Comparison of ENCODE assay signal across 8 cellular contexts in genomic region chr6:5997420-5998093, GRCh38. TPM values are rescaled to one million over a fixed set of nuclear protein-coding genes. Genes with fewer than 3 reads are reported as not detected.
DNase-seq lines count a peak whose midpoint lies in the region; ATAC-seq and TF ChIP-seq lines count a peak whose summit lies in the region.

No MANE protein-coding gene starts in this region.

- no peak overlapping the region for H3K14ac ChIP-seq in H9 (ENCODE audit: insufficient read depth, low read length)

- H3K4ac ChIP-seq in H9 (ENCODE audit: low read depth, low read length) = no peak overlapping the region

- H4K8ac ChIP-seq in H9 (replicated peaks; ENCODE audit: insufficient read length, low read depth, low read length) = no peak overlapping the region

- H3K4me3 ChIP-seq in AG04450 (ENCODE audit: low read depth, low read length) (peak overlapping the region; percentile 76), left ventricle myocardium inferior (peak overlapping the region; percentile 74), gastrocnemius medialis (peak overlapping the region; percentile 61 to 76 (median 64))

- ATAC-seq in activated B cell treated with CpG ODN at 0.5 μM for 24 hours (ENCODE audit: low read depth) = peak; percentile 44
- ATAC-seq in gastrocnemius medialis = no peak

- H3K27ac Mint-ChIP-seq in H9 (peak overlapping the region in 1 of 3 experiments; percentile 11; a peak in 1 of 7 replicates), activated B cell treated with CpG ODN at 0.5 μM for 24 hours (peak overlapping the region; percentile 41)

- TF ChIP-seq POLR2A in gastrocnemius medialis (IDR thresholded peaks at IDR 0.05) = no peak

- peak overlapping the region; percentile 62 to 85 for H3K4me3 Mint-ChIP-seq in H9
- H3K4me3 Mint-ChIP-seq in activated B cell treated with CpG ODN at 0.5 μM for 24 hours = peak overlapping the region; percentile 83

- CTCF ChIA-PET in AG04450 (lab: Charles Lee) = interaction anchor here (2.2 kb wide), 1 partner anchor 526 kb away, joined by 8 read pairs; no protein-coding TSS in a partner anchor
- CTCF ChIA-PET in activated B cell treated with CpG ODN at 0.5 μM for 24 hours (lab: Charles Lee) = interaction anchor here (0.7 to 2.2 kb wide), 2 partner anchors 493 to 526 kb away, joined by 3 to 8 read pairs; no protein-coding TSS in a partner anchor

- H2BK20ac ChIP-seq in H9 (ENCODE audit: low read depth, low read length, poor library complexity, severe bottlenecking) = no peak overlapping the region

- in situ Hi-C loops in gastrocnemius medialis (cut with MboI; ENCODE audit: low sequenced_read_pairs in 4 of 4) = loop anchor here in 1 of 4 donors (25.0 kb wide), 1 partner anchor 535 kb away; no protein-coding TSS in a partner anchor

- H3K27ac ChIP-seq in AG04450 (ENCODE audit: low read depth, low read length) (no peak overlapping the region), H9 (ENCODE audit: insufficient read length, low read depth, low read length) (no peak overlapping the region), left ventricle myocardium inferior (replicated peaks) (peak overlapping the region; percentile 87), gastrocnemius medialis (peak overlapping the region; percentile 45 to 74 (median 68))

- no peak overlapping the region for H3K18ac ChIP-seq in H9 (ENCODE audit: insufficient read length, low read depth, low read length)

- H3K79me2 ChIP-seq in H9 (ENCODE audit: insufficient read depth, low read length) = no peaks in the 10 kb centered on the region

- no peak overlapping the region for H3T11ph ChIP-seq in H9 (ENCODE audit: low read length)

- H3K4me1 Mint-ChIP-seq in H9 = peaks cover 53 to 78% of the 10 kb centered on the region in 2 experiments
- peaks cover 59% of the 10 kb centered on the region for H3K4me1 Mint-ChIP-seq in activated B cell treated with CpG ODN at 0.5 μM for 24 hours

- H3K27me3 ChIP-seq in AG04450 (ENCODE audit: control insufficient read depth, insufficient read depth, low read length) (peaks cover 80% of the 10 kb centered on the region), H9 (ENCODE audit: insufficient read depth, low read length) (peaks cover 94% of the 10 kb centered on the region), left ventricle myocardium inferior (ENCODE audit: low read depth) (peaks cover 100% of the 10 kb centered on the region), gastrocnemius medialis (peaks cover 88 to 98% (median 95%) of the 10 kb centered on the region in 3 donors)

- POLR2A ChIA-PET in AG04450 (lab: Yijun Ruan, JAX) (no interaction called here), activated B cell treated with CpG ODN at 0.5 μM for 24 hours (lab: Charles Lee) (interaction anchor here (0.5 to 0.7 kb wide), 2 partner anchors 317 to 945 kb away, joined by 3 to 6 read pairs; no protein-coding TSS in a partner anchor)

- H3K4me2 ChIP-seq in H9 (ENCODE audit: insufficient read depth, insufficient read length, low read length) = peak overlapping the region; percentile 71

- H3K4me1 ChIP-seq in H9 (ENCODE audit: insufficient read depth, low read length) = peaks cover 4% of the 10 kb centered on the region; the same call in 1 of the 2 replicates
- H3K4me1 ChIP-seq in left ventricle myocardium inferior = peaks cover 60% of the 10 kb centered on the region
- H3K4me1 ChIP-seq in gastrocnemius medialis = peaks cover 15 to 26% of the 10 kb centered on the region in 2 donors

- H3K9me3 Mint-ChIP-seq in H9 = peaks cover 2 to 5% of the 10 kb centered on the region in 2 experiments; a peak in 3 of 5 replicates
- peaks cover 8% of the 10 kb centered on the region for H3K9me3 Mint-ChIP-seq in activated B cell treated with CpG ODN at 0.5 μM for 24 hours

- no peak for TF ChIP-seq CTCF in AG04450 (IDR thresholded peaks at IDR 0.05; ENCODE audit: low read depth, low read length)
- no peak for TF ChIP-seq CTCF in H9 (conservative IDR thresholded peaks at IDR 0.05)
- TF ChIP-seq CTCF in activated B cell treated with CpG ODN at 0.5 μM for 24 hours (IDR thresholded peaks at IDR 0.05) = no peak
- TF ChIP-seq CTCF in left ventricle myocardium inferior (IDR thresholded peaks at IDR 0.05; ENCODE audit: borderline replicate concordance) = no peak
- no peak for TF ChIP-seq CTCF in gastrocnemius medialis (IDR thresholded peaks at IDR 0.05 in 4 of 5, conservative IDR thresholded peaks at IDR 0.05 in 1 of 5)

- WGBS in H9 (ENCODE audit: extremely low coverage, insufficient read length, low lambda C conversion rate) = no CpG with 5 or more reads among the region's 23 CpGs

- no peak for DNase-seq in AG04450 (ENCODE audit: low read depth, low spot score)
- peak; percentile 71 for DNase-seq in H9
- DNase-seq in activated B cell treated with CpG ODN at 0.5 μM for 24 hours = no peak
- no peak for DNase-seq in left ventricle myocardium inferior
- no peak for DNase-seq in gastrocnemius medialis
- DNase-seq in hippocampal formation (lab: John Stamatoyannopoulos, UW) = no peak
- no peak for DNase-seq in NCI-H146 treated with DMSO at 0.1 percent for 48 hours (lab: John Stamatoyannopoulos, UW; ENCODE audit: unreplicated experiment)
- no peak for DNase-seq in DMS 273 treated with DMSO at 0.1 percent for 48 hours (lab: John Stamatoyannopoulos, UW)

- no peak overlapping the region for H2AFZ ChIP-seq in H9 (ENCODE audit: low read length)

- no peak overlapping the region for H3K9ac ChIP-seq in H9 (ENCODE audit: extremely low read depth, insufficient read length, low read length)

- H4K20me1 ChIP-seq in H9 (ENCODE audit: control insufficient read depth, insufficient read depth, insufficient read length) = no peaks in the 10 kb centered on the region

- H2BK5ac ChIP-seq in H9 (ENCODE audit: insufficient read length, low read length) = no peak overlapping the region

- H3K36me3 Mint-ChIP-seq in H9 (ENCODE audit: insufficient read depth in 1 of 3, low read depth in 3 of 3) (no peaks in the 10 kb centered on the region), activated B cell treated with CpG ODN at 0.5 μM for 24 hours (ENCODE audit: low read depth) (no peaks in the 10 kb centered on the region)

- H3K23me2 ChIP-seq in H9 (ENCODE audit: insufficient read length, low read depth, low read length, poor library complexity, severe bottlenecking) = peaks cover 29% of the 10 kb centered on the region

- H2BK12ac ChIP-seq in H9 (ENCODE audit: insufficient read length, low read depth, low read length) = no peak overlapping the region

- intact Hi-C loops in activated B cell treated with CpG ODN at 0.5 μM for 24 hours (cut with micrococcal nuclease) = loop anchor here (1.0 to 5.0 kb wide), 5 partner anchors 10 to 855 kb away; partner anchors contain the start of genes FARS2 and LYRM4
- intact Hi-C loops in left ventricle myocardium inferior (cut with micrococcal nuclease) = no loop called here
- intact Hi-C loops in gastrocnemius medialis (cut with DNase I; ENCODE audit: low total_unique reads) = no loop called here

- H2BK120ac ChIP-seq in H9 (ENCODE audit: low read depth, low read length, poor library complexity, severe bottlenecking) = no peak overlapping the region

- H2AK5ac ChIP-seq in H9 (ENCODE audit: insufficient read length, low read length) = no peak overlapping the region

- H3K36me3 ChIP-seq in left ventricle myocardium inferior (no peaks in the 10 kb centered on the region), gastrocnemius medialis (no peaks in the 10 kb centered on the region)

- no peak overlapping the region for H3K56ac ChIP-seq in H9 (ENCODE audit: insufficient read length, low read depth, low read length)

- no peak overlapping the region for H3K23ac ChIP-seq in H9 (ENCODE audit: insufficient read length, low read depth, low read length)

- no peaks in the 10 kb centered on the region for H3K79me1 ChIP-seq in H9 (ENCODE audit: insufficient read depth, low read depth, low read length, poor library complexity, severe bottlenecking)

- H3K27me3 Mint-ChIP-seq in H9 (ENCODE audit: low read depth) (peaks cover 100% of the 10 kb centered on the region), activated B cell treated with CpG ODN at 0.5 μM for 24 hours (peaks cover 76% of the 10 kb centered on the region)

- peaks cover 36% of the 10 kb centered on the region for H3K9me3 ChIP-seq in AG04450 (ENCODE audit: control insufficient read depth, insufficient read depth, low read length)
- no peaks in the 10 kb centered on the region for H3K9me3 ChIP-seq in H9 (ENCODE audit: control insufficient read depth, low read depth, low read length)
- no peaks in the 10 kb centered on the region for H3K9me3 ChIP-seq in left ventricle myocardium inferior (replicated peaks)
- no peaks in the 10 kb centered on the region for H3K9me3 ChIP-seq in gastrocnemius medialis

- no peak overlapping the region for H4K5ac ChIP-seq in H9 (ENCODE audit: insufficient read length, low read depth, low read length)

- H2BK15ac ChIP-seq in H9 (ENCODE audit: low read depth, low read length) = no peak overlapping the region

- no peak overlapping the region for H4K91ac ChIP-seq in H9 (ENCODE audit: insufficient read length, low read depth, low read length)

RNA-seq across cellular contexts. Expression of gene NRN1, which starts 9.2 kb away (rescaled TPM):
- not detected in 2 replicates for polyA plus RNA-seq in AG04450 (2011; rRNA removed)
- not detected in 2 replicates for polyA minus RNA-seq in AG04450 (2011; rRNA and poly(A)+ RNA removed)
- not detected in 2 replicates for total RNA-seq in H9 (2021)
- 0.12 TPM in 1 of 2 replicates, not detected in the other for total RNA-seq in activated B cell treated with CpG ODN at 0.5 μM for 24 hours
- total RNA-seq in left ventricle myocardium inferior = 8.8 TPM
- 1 to 10 TPM; 6.4 to 9.9 (median 6.8) TPM for total RNA-seq in gastrocnemius medialis

Comparison
In these comparisons a context has a peak if more than half of its experiments do, and no peak if none do; other contexts are left out.
1. H3K27ac ChIP-seq: peak in left ventricle myocardium inferior (single experiment) and gastrocnemius medialis (4 of 4); none in AG04450 (single experiment) and H9 (single experiment).
2. Peak in every context shown above with its lines, with median percentiles within 50 percentile points of each other: H3K4me3 ChIP-seq.